Comparison of ENCODE assay signal across 23 cellular contexts in the genomic region with DNA sequence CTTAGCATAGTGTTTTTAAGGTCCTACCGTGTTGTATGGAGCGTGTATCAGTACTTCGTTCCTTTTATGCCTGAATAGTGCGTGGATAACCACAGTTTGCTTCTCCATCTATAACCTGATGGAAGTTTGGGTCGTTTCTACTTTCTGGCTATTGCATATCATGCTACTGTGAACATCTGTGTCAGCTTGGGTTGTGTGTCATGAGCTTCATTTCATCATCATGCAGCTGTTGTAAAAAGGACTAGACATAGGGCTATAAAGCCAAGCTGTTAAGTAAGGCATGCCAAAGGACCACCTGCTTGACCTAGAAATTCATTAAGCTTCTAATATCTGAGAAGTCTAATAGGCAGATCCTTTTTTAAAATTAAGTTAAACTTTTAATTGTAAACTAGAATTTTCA. TPM values are rescaled to one million over a fixed set of nuclear protein-coding genes. Genes with fewer than 3 reads are reported as not detected.
DNase-seq lines count a peak whose midpoint lies in the region; ATAC-seq and TF ChIP-seq lines count a peak whose summit lies in the region.
"Had no signal": no experiment of that assay in that cellular context is flagged by ENCODE, and none has a peak within 500 bp of the region (broad histone marks: within the 10 kb centered on the region; RNA-seq: fewer than 3 reads in every experiment).

No MANE protein-coding gene starts in this region.

- ATAC-seq in IMR-90 (ENCODE audit: low read depth) (no peak), HG02798 (IDR thresholded peaks at IDR 0.05; ENCODE audit: poor library complexity, unreplicated experiment) (no peak), GM21717 (IDR thresholded peaks at IDR 0.05; ENCODE audit: unreplicated experiment) (no peak)
- ATAC-seq: HCT116; naive thymus-derived CD8-positive, alpha-beta T cell had no signal

- no peak overlapping the region for H3K4me3 ChIP-seq in IMR-90 (ENCODE audit: insufficient read depth, low read depth, low read length)
- no peak overlapping the region for H3K4me3 ChIP-seq in trophoblast cell (ENCODE audit: low read depth, low read length)
- H3K4me3 ChIP-seq: esophagus squamous epithelium, SK-N-MC, upper lobe of left lung had no signal

- H2BK5ac ChIP-seq in IMR-90 (ENCODE audit: low read depth, low read length, poor library complexity, severe bottlenecking) (no peak overlapping the region), trophoblast cell (ENCODE audit: low read depth, low read length, poor library complexity) (no peak overlapping the region)

- H2AK9ac ChIP-seq in IMR-90 (replicated peaks; ENCODE audit: low read depth, low read length, poor library complexity): no peak overlapping the region

- no peak for TF ChIP-seq POLR2A in IMR-90 (IDR thresholded peaks at IDR 0.05; ENCODE audit: low read depth, low read length)

- H3K4me1 ChIP-seq in IMR-90 (ENCODE audit: control insufficient read depth, insufficient read depth, low read length): peaks cover 19% of the 10 kb centered on the region
- peaks cover 0 to 14% of the 10 kb centered on the region in 2 experiments for H3K4me1 ChIP-seq in trophoblast cell (ENCODE audit: control insufficient read depth in 1 of 2, insufficient read depth in 2 of 2, low read length in 2 of 2)

- H2AFZ ChIP-seq in IMR-90 (replicated peaks; ENCODE audit: low read length, poor library complexity): no peak overlapping the region
- no peak overlapping the region for H2AFZ ChIP-seq in trophoblast cell (ENCODE audit: insufficient read depth, low read length, poor library complexity)

- H3K9me1 ChIP-seq in IMR-90 (ENCODE audit: insufficient read depth, low read length): peaks cover 30% of the 10 kb centered on the region

- peaks cover 6% of the 10 kb centered on the region for H3K79me2 ChIP-seq in trophoblast cell (ENCODE audit: control insufficient read depth, insufficient read depth, low read length, poor library complexity)

- no peak overlapping the region for H3K14ac ChIP-seq in IMR-90 (replicated peaks; ENCODE audit: low read depth, low read length)
- no peak overlapping the region for H3K14ac ChIP-seq in trophoblast cell (ENCODE audit: low read length)

- H3K27me3 ChIP-seq in IMR-90 (ENCODE audit: control insufficient read depth, insufficient read depth, low read length): peaks cover 2% of the 10 kb centered on the region; the same call in 1 of the 2 replicates
- H3K27me3 ChIP-seq in trophoblast cell (ENCODE audit: insufficient read depth, low read length): no peaks in the 10 kb centered on the region
- H3K27me3 ChIP-seq: esophagus squamous epithelium, upper lobe of left lung had no signal

- no CpG with 5 or more reads among the region's 5 CpGs for WGBS in IMR-90 (ENCODE audit: extremely low coverage in 2 of 2, insufficient read length in 1 of 2), 2 experiments
- WGBS in trophoblast cell (ENCODE audit: extremely low coverage, insufficient coverage, insufficient read length): no CpG with 5 or more reads among the region's 5 CpGs

- H3K9ac ChIP-seq in IMR-90 (ENCODE audit: low read depth, low read length): no peak overlapping the region
- H3K9ac ChIP-seq in trophoblast cell (ENCODE audit: low read length): no peak overlapping the region

- peaks cover 95% of the 10 kb centered on the region for H4K20me1 ChIP-seq in IMR-90 (ENCODE audit: insufficient read depth, low read length)

- no peak for TF ChIP-seq RAD21 in IMR-90 (IDR thresholded peaks at IDR 0.05; ENCODE audit: low read length)

- TF ChIP-seq CTCF in IMR-90 (conservative IDR thresholded peaks at IDR 0.05; ENCODE audit: low read depth, low read length): no peak

- H3K56ac ChIP-seq in IMR-90 (ENCODE audit: extremely low read depth, insufficient read depth, low read length): no peak overlapping the region

- no peak overlapping the region for H3K23ac ChIP-seq in IMR-90 (ENCODE audit: low read depth, low read length)
- H3K23ac ChIP-seq in trophoblast cell (ENCODE audit: low read length): no peak overlapping the region

- H2AK5ac ChIP-seq in IMR-90 (ENCODE audit: low read depth, low read length) (no peak overlapping the region), trophoblast cell (ENCODE audit: low read length) (no peak overlapping the region)

- no peaks in the 10 kb centered on the region for H3K9me3 ChIP-seq in IMR-90 (ENCODE audit: control insufficient read depth, insufficient read depth, low read length)
- no peaks in the 10 kb centered on the region for H3K9me3 ChIP-seq in trophoblast cell (ENCODE audit: insufficient read depth, low read depth, low read length)
- H3K9me3 ChIP-seq: esophagus squamous epithelium, upper lobe of left lung had no signal

- H3K4ac ChIP-seq in IMR-90 (ENCODE audit: low read depth, low read length) (no peak overlapping the region), trophoblast cell (ENCODE audit: low read depth, low read length) (no peak overlapping the region)

- H4K5ac ChIP-seq in IMR-90 (ENCODE audit: low read depth, low read length): no peak overlapping the region

- H4K12ac ChIP-seq in trophoblast cell (ENCODE audit: low read depth, low read length): no peak overlapping the region

- H4K91ac ChIP-seq in IMR-90 (ENCODE audit: insufficient read depth, low read depth, low read length) (no peak overlapping the region), trophoblast cell (ENCODE audit: low read depth, low read length) (no peak overlapping the region)

- no peak overlapping the region for H2BK12ac ChIP-seq in trophoblast cell (ENCODE audit: low read length)

- BruUV-seq in IMR-90 (replicated peaks; lab: Mats Ljungman, UMichigan): no TSS peak

- no peak overlapping the region for H2BK20ac ChIP-seq in IMR-90 (ENCODE audit: low read depth, low read length)

- H2BK120ac ChIP-seq in IMR-90 (ENCODE audit: low read depth, low read length): no peak overlapping the region
- no peak overlapping the region for H2BK120ac ChIP-seq in trophoblast cell (ENCODE audit: insufficient read depth, low read length, poor library complexity)

- intact Hi-C loops in IMR-90 (cut with micrococcal nuclease): no loop called here

- peak; percentile 62 for DNase-seq in DMS 273 treated with DMSO at 0.1 percent for 48 hours (lab: John Stamatoyannopoulos, UW)
- peak; percentile 48 for DNase-seq in IMR-90
- peak; percentile 47 for DNase-seq in SIG-M5 treated with dmso at 0.1 percent for 504 hours (lab: John Stamatoyannopoulos, UW; ENCODE audit: unreplicated experiment)
- peak; percentile 37 for DNase-seq in iris pigment epithelial cell (ENCODE audit: low read depth)
- no peak for DNase-seq in trophoblast cell
- no peak for DNase-seq in caudate nucleus (lab: John Stamatoyannopoulos, UW)
- DNase-seq: activated CD4-positive, alpha-beta T cell treated with anti-CD3 and anti-CD28 coated beads for 48 hours; activated gamma-delta T cell treated with Interleukin-2 at 50 U/mL for 16 hours; activated T-cell treated with anti-CD3 and anti-CD28 coated beads, Interleukin-2, amount 50 U/mL, for 1 hour; CD4-positive, alpha-beta memory T cell; central memory CD4-positive, alpha-beta T cell; esophagus squamous epithelium; naive thymus-derived CD8-positive, alpha-beta T cell; NCI-H1417; NCI-H2081 treated with DMSO at 0.1 percent for 48 hours; NCI-H226; stimulated activated CD4-positive, alpha-beta T cell treated with anti-CD3 and anti-CD28 coated beads, Interleukin-2, amount 100 ng/mL, for 48 hours; upper lobe of left lung; WERI-Rb-1 had no signal

- peaks cover 5% of the 10 kb centered on the region; the same call in 1 of the 2 replicates for H3K36me3 ChIP-seq in IMR-90 (ENCODE audit: control insufficient read depth, insufficient read depth, low read length)
- H3K36me3 ChIP-seq in trophoblast cell (ENCODE audit: control insufficient read depth in 1 of 2, insufficient read depth in 2 of 2, low read length in 2 of 2): peaks cover 3% of the 10 kb centered on the region in 2 experiments
- H3K36me3 ChIP-seq: esophagus squamous epithelium, upper lobe of left lung, WERI-Rb-1 had no signal

- H4K8ac ChIP-seq in IMR-90 (ENCODE audit: low read depth in 2 of 2, low read length in 2 of 2) (no peak overlapping the region), trophoblast cell (ENCODE audit: low read depth, low read length) (no peak overlapping the region)

- POLR2A ChIA-PET in IMR-90 (lab: Charles Lee; ENCODE audit: unreplicated experiment): no interaction called here

- H3K27ac ChIP-seq in IMR-90 (ENCODE audit: insufficient read depth, low read length) (no peak overlapping the region), trophoblast cell (ENCODE audit: low read depth, low read length) (no peak overlapping the region), caudate nucleus (ENCODE audit: low read depth, low read length) (no peak overlapping the region)
- H3K27ac ChIP-seq: esophagus squamous epithelium, SK-N-MC, upper lobe of left lung, WERI-Rb-1 had no signal

- dilution Hi-C loops in IMR-90 (cut with HindIII; ENCODE audit: low sequenced_read_pairs, unreplicated experiment): no loop called here

- CTCF ChIA-PET in IMR-90 (lab: Yijun Ruan, JAX): interaction anchor here (2.1 kb wide), 1 partner anchor 26 kb away, joined by 6 read pairs; no protein-coding TSS in a partner anchor

- in situ Hi-C loops in IMR-90 (cut with MboI; ENCODE audit: low sequenced_read_pairs): no loop called here

- H3K79me1 ChIP-seq in IMR-90 (ENCODE audit: low read depth in 1 of 2, low read length in 2 of 2) (peaks cover 0 to 16% of the 10 kb centered on the region in 2 experiments; a peak in 2 of 4 replicates), trophoblast cell (ENCODE audit: low read length) (no peaks in the 10 kb centered on the region)

- H3K18ac ChIP-seq in IMR-90 (ENCODE audit: low read depth, low read length) (no peak overlapping the region), trophoblast cell (ENCODE audit: low read length) (no peak overlapping the region)

- H3K4me2 ChIP-seq in IMR-90 (ENCODE audit: low read depth, low read length) (no peak overlapping the region), trophoblast cell (ENCODE audit: low read length) (no peak overlapping the region)

- no peak overlapping the region for H2BK15ac ChIP-seq in IMR-90 (ENCODE audit: low read depth, low read length)

TF ChIP-seq in IMR-90, 13 proteins besides CTCF, POLR2A, EP300 and RAD21 (continues in another document):
- TF ChIP-seq FOS (IDR thresholded peaks at IDR 0.05; ENCODE audit: low read depth, low read length) (no peak), MAZ (IDR thresholded peaks at IDR 0.05; ENCODE audit: borderline replicate concordance, low read depth, low read length) (no peak), NFE2L2 (IDR thresholded peaks at IDR 0.05; ENCODE audit: low read depth, low read length) (no peak), MXI1 (IDR thresholded peaks at IDR 0.05; ENCODE audit: borderline replicate concordance, low read depth, low read length) (no peak), CEBPB (IDR thresholded peaks at IDR 0.05; ENCODE audit: low read depth, low read length) (no peak)

RNA-seq across cellular contexts. Expression of gene SMS, which starts 18.4 kb away (rescaled TPM):
- 230 and 439 TPM in 2 replicates for total RNA-seq in IMR-90 (2012; rRNA removed)
- polyA plus RNA-seq in IMR-90 (2012; rRNA removed): 166 and 176 TPM in 2 replicates
- polyA plus RNA-seq in IMR-90 (2012; cell fraction: cytosol; rRNA removed): 56.3 and 74.3 TPM in 2 replicates
- 27.7 and 59.3 TPM in 2 replicates for polyA plus RNA-seq in IMR-90 (2012; cell fraction: nucleus; rRNA removed; ENCODE audit: low replicate concordance)
- polyA plus RNA-seq in trophoblast cell (2013): 177 and 190 TPM in 2 replicates

Comparison
In these comparisons a context has a peak if more than half of its experiments do, and no peak if none do; other contexts are left out.
1. DNase-seq: peak in DMS 273 treated with DMSO at 0.1 percent for 48 hours (single experiment), IMR-90 (single experiment), SIG-M5 treated with dmso at 0.1 percent for 504 hours (single experiment) and iris pigment epithelial cell (single experiment); none in trophoblast cell (0 of 2) and caudate nucleus (0 of 61).